ENCODE assay signal across 26 cellular contexts in genomic region chr10:132964231-132964630, GRCh38. TPM values are rescaled to one million over a fixed set of nuclear protein-coding genes. Genes with fewer than 3 reads are reported as not detected.
A peak's percentile ranks its signal among the peaks of the same experiment; 100 is the strongest.
DNase-seq lines count a peak whose midpoint lies in the region; ATAC-seq and TF ChIP-seq lines count a peak whose summit lies in the region.
"Had no signal": no experiment of that assay in that cellular context is flagged by ENCODE, and none has a peak within 500 bp of the region (broad histone marks: within the 10 kb centered on the region; RNA-seq: fewer than 3 reads in every experiment).

No MANE protein-coding gene starts in this region.

- TF ChIP-seq CTCF in VCaP (conservative IDR thresholded peaks at IDR 0.05): no peak
- TF ChIP-seq CTCF in lung (IDR thresholded peaks at IDR 0.05; ENCODE audit: control extremely low read depth, extremely low read depth): no peak
- TF ChIP-seq CTCF in stomach (IDR thresholded peaks at IDR 0.05): no peak

- TF ChIP-seq POLR2A in stomach (IDR thresholded peaks at IDR 0.05): no peak

- H3K27ac ChIP-seq in VCaP (peak overlapping the region; percentile 85), lung (ENCODE audit: low read depth in 1 of 2, low read length in 1 of 2) (peak overlapping the region in 1 of 2 donors; percentile 84), stomach (no peak overlapping the region)
- H3K27ac ChIP-seq: A549, neutrophil, Peyer's patch, tibial nerve had no signal

- intact Hi-C loops in cardiac septum (cut with DNase I) (no loop called here), Right ventricle myocardium inferior (cut with DNase I) (no loop called here), stomach (cut with DNase I; ENCODE audit: low total_unique reads) (no loop called here)

- H3K4me1 ChIP-seq in lung (ENCODE audit: control insufficient read depth in 2 of 2, insufficient read depth in 2 of 2, low read length in 2 of 2): peaks cover 0 to 7% of the 10 kb centered on the region in 2 donors
- peaks cover 9 to 23% (median 17%) of the 10 kb centered on the region in 4 donors for H3K4me1 ChIP-seq in stomach
- H3K4me1 ChIP-seq: A549, Peyer's patch had no signal

- H3K9me3 ChIP-seq in lung (ENCODE audit: control insufficient read depth in 2 of 2, insufficient read depth in 1 of 2, low read length in 1 of 2): peaks cover 0 to 3% of the 10 kb centered on the region in 2 donors
- H3K9me3 ChIP-seq in stomach: no peaks in the 10 kb centered on the region
- H3K9me3 ChIP-seq: A549, MG63, neutrophil, Peyer's patch, tibial nerve had no signal

- H3K36me3 ChIP-seq in lung (ENCODE audit: control insufficient read depth in 2 of 2, insufficient read depth in 2 of 2, low read length in 2 of 2) (no peaks in the 10 kb centered on the region), stomach (no peaks in the 10 kb centered on the region)
- H3K36me3 ChIP-seq: MG63, neutrophil, Peyer's patch, tibial nerve had no signal

- H3K27me3 ChIP-seq in lung (ENCODE audit: control insufficient read depth, insufficient read depth): no peaks in the 10 kb centered on the region
- peaks cover 0 to 53% (median 0%) of the 10 kb centered on the region in 3 donors for H3K27me3 ChIP-seq in stomach
- H3K27me3 ChIP-seq: Peyer's patch had no signal

- peak overlapping the region; percentile 24 for H3K4me3 ChIP-seq in lung
- H3K4me3 ChIP-seq in stomach: peak overlapping the region; percentile 31 to 40 (median 34)
- H3K4me3 ChIP-seq: A549, K562, MG63 had no signal

- ATAC-seq in Right ventricle myocardium inferior (no peak), lung (ENCODE audit: insufficient read depth, low FRiP score) (no peak), HG03432 (IDR thresholded peaks at IDR 0.05; ENCODE audit: unreplicated experiment) (no peak)
- ATAC-seq: A549; activated CD4-positive, CD25-positive, alpha-beta regulatory T cell treated with anti-CD3 and anti-CD28 coated beads, Interleukin-2, amount 50 U/mL, for 24 hours; K562; stimulated activated naive CD8-positive, alpha-beta T cell treated with anti-CD3 and anti-CD28 coated beads, Interleukin-15, amount 100 ng/mL, for 72 hours had no signal

- DNase-seq in cardiac septum (ENCODE audit: low spot score) (peak; percentile 10), Right ventricle myocardium inferior (ENCODE audit: missing footprints) (no peak), lung (ENCODE audit: low spot score) (no peak), stomach (no peak), cerebellar nuclear complex (lab: John Stamatoyannopoulos, UW) (no peak), SW 1271 (lab: John Stamatoyannopoulos, UW) (no peak)
- DNase-seq: activated CD8-positive, alpha-beta memory T cell treated with anti-CD3 and anti-CD28 coated beads, Interleukin-2, amount 50 U/mL, for 4 hours; AML-193; mesenchymal stem cell; MG63; NCI-H1105 treated with DMSO at 0.1 percent for 48 hours; NCI-H2029; NCI-H2227 treated with DMSO at 0.1 percent for 48 hours; NCI-H69 had no signal

- WGBS in lung, 2 donors: 87 to 92% methylated on average over 15 of the region's 15 CpGs
- WGBS in stomach, 5 donors: 74 to 86% (median 82%) methylated on average over 11 to 15 of the region's 15 CpGs

- no peak for TF ChIP-seq EP300 in stomach (IDR thresholded peaks at IDR 0.05)

RNA-seq across cellular contexts. Expression of gene CFAP46, which starts 21.9 kb away (rescaled TPM):
- 0.94 TPM for total RNA-seq in cardiac septum
- total RNA-seq in Right ventricle myocardium inferior: 0.57 TPM
- 10 to 100 TPM; 10.3 to 18.8 TPM for total RNA-seq in lung
- 1 to 10 TPM; 3.1 to 3.8 TPM for polyA plus RNA-seq in lung
- total RNA-seq in stomach: 1 to 10 TPM in 2 of 5 donors, under 1 TPM in 2, not detected in 1; under 0.01 to 2.3 (median 0.97) TPM
- 1 to 10 TPM in 2 of 3 donors, under 1 TPM in 1; 0.50 to 5.8 (median 2.5) TPM for polyA plus RNA-seq in stomach
- total RNA-seq: activated T-helper 2 cell treated with anti-CD3 and anti-CD28 coated beads, Interferon-gamma antibody, Interleukin-2, Interleukin-4, amounts not matched to agents 10 μg/mL and 5 μg/mL and 100 μg/mL, durations not matched to agents 14 hours and 24 hours and 36 hours; HT-29; K562; Peyer's patch; skeletal muscle tissue had no signal
- polyA plus RNA-seq: K562 had no signal
